In the genomic region with DNA sequence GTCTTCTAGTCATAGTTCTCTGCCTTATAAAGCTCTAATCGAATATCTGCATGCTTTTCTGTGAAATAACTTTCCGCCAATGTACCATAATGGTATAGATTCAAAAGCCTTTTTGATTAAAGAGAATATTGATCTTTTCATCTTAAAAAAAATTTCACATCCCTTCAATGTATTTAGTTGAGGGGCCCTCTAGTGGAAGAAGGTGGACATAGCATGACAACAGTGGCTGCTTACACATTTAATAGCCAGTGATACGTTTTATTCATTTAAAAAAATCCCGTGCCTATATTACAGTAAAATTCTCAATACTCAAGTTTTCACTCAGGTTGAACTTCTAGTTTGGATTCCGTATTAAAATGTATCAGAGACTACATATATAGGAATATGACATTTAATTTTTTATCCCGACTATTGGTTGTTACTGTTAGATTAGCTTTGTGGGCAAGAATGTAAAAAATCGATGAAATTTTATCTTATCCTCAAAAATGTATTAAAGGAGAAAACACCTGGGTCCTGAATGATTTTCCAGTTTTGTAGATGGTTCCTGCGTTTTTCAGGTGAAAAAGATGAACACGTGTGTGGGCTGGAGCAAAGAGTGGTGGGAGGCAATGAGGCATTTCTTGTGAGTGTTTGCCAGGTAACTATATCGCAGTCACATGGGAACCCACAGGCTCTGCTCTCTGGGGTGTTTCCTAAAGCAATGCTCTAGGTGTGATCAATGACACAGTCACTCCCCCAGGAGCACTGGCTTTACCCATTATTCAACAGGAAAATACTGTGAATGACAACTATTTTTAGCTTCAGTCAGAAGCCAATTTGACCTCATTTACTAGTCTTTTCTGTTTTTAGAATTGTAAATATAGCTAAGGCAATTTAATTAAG, we compare ENCODE assay signal across 8 cellular contexts. TPM values are rescaled to one million over a fixed set of nuclear protein-coding genes. Genes with fewer than 3 reads are reported as not detected.
DNase-seq lines count a peak whose midpoint lies in the region; ATAC-seq and TF ChIP-seq lines count a peak whose summit lies in the region.

No MANE protein-coding gene starts in this region.

- H3K79me2 ChIP-seq in fibroblast of lung (ENCODE audit: control insufficient read depth, insufficient read depth, low read length), result no peaks in the 10 kb centered on the region

- H3K4me1 ChIP-seq in fibroblast of lung (ENCODE audit: control insufficient read depth, extremely low read depth, insufficient read depth, low read length), result no peaks in the 10 kb centered on the region

- H2AFZ ChIP-seq in fibroblast of lung (ENCODE audit: low read length), result no peak overlapping the region

- H3K27me3 Mint-ChIP-seq in CD14-positive monocyte (ENCODE audit: low read depth in 3 of 3), result peaks cover 4 to 10% (median 5%) of the 10 kb centered on the region in 3 donors
- no peaks in the 10 kb centered on the region for H3K27me3 Mint-ChIP-seq in stimulated activated memory B cell treated with anti-CD40 and anti-IgM and Interleukin-4, amounts not matched to agents 10 μg/mL and 1 μg/mL and 100 μg/mL, for 72 hours

- in situ Hi-C loops in GM13977 (cut with MboI; ENCODE audit: low pct_unique_long_range_greater_than_20kb, low sequenced_read_pairs, unreplicated experiment), result no loop called here

- H3K4me3 ChIP-seq in fibroblast of lung (replicated peaks in 1 of 4; ENCODE audit: control extremely low read depth in 1 of 4, insufficient read depth in 1 of 4, low read depth in 3 of 4, low read length in 4 of 4), result no peak overlapping the region

- peak; percentile 82 for ATAC-seq in HG03354 (IDR thresholded peaks at IDR 0.05; ENCODE audit: poor library complexity, severe bottlenecking, unreplicated experiment)
- no peak for ATAC-seq in stimulated activated memory B cell treated with anti-CD40 and anti-IgM and Interleukin-4, amounts not matched to agents 10 μg/mL and 1 μg/mL and 100 μg/mL, for 72 hours

- no peaks in the 10 kb centered on the region for H3K36me3 ChIP-seq in fibroblast of lung (ENCODE audit: control insufficient read depth, insufficient read depth, low read length)

- H4K20me1 ChIP-seq in fibroblast of lung (ENCODE audit: control insufficient read depth, extremely low read depth, insufficient read depth, low read length), result no peaks in the 10 kb centered on the region

- H3K27me3 ChIP-seq in fibroblast of lung (ENCODE audit: control insufficient read depth, insufficient read depth, low read length), result no peaks in the 10 kb centered on the region

- H3K4me3 Mint-ChIP-seq in CD14-positive monocyte, result no peak overlapping the region
- no peak overlapping the region for H3K4me3 Mint-ChIP-seq in stimulated activated memory B cell treated with anti-CD40 and anti-IgM and Interleukin-4, amounts not matched to agents 10 μg/mL and 1 μg/mL and 100 μg/mL, for 72 hours

- no peak for DNase-seq in CD14-positive monocyte (ENCODE audit: low spot score)
- peak; percentile 55 for DNase-seq in GM13977 (ENCODE audit: low spot score)
- peak; percentile 17 for DNase-seq in SKM-1 treated with dmso at 0.1 percent for 144 hours (lab: John Stamatoyannopoulos, UW; ENCODE audit: unreplicated experiment)
- DNase-seq in fibroblast of lung (ENCODE audit: low read depth in 2 of 2), result peak; percentile 27 to 57
- peak; percentile 45 for DNase-seq in renal cortical epithelial cell (ENCODE audit: low read depth)
- no peak for DNase-seq in OCI-M2 (lab: John Stamatoyannopoulos, UW; ENCODE audit: unreplicated experiment)

- no peak overlapping the region for H3K27ac ChIP-seq in fibroblast of lung (ENCODE audit: insufficient read depth, low read length)

- H3K9me3 Mint-ChIP-seq in CD14-positive monocyte, result no peaks in the 10 kb centered on the region
- H3K9me3 Mint-ChIP-seq in stimulated activated memory B cell treated with anti-CD40 and anti-IgM and Interleukin-4, amounts not matched to agents 10 μg/mL and 1 μg/mL and 100 μg/mL, for 72 hours, result no peaks in the 10 kb centered on the region

- intact Hi-C loops in CD14-positive monocyte (cut with micrococcal nuclease), result no loop called here

- no peak overlapping the region for H3K4me2 ChIP-seq in fibroblast of lung (ENCODE audit: extremely low read depth, insufficient read depth, low read length)

- no peak overlapping the region for H3K27ac Mint-ChIP-seq in CD14-positive monocyte
- H3K27ac Mint-ChIP-seq in stimulated activated memory B cell treated with anti-CD40 and anti-IgM and Interleukin-4, amounts not matched to agents 10 μg/mL and 1 μg/mL and 100 μg/mL, for 72 hours, result no peak overlapping the region

- no peaks in the 10 kb centered on the region for H3K9me3 ChIP-seq in fibroblast of lung (ENCODE audit: control insufficient read depth, insufficient read depth, low read depth, low read length)

- H3K36me3 Mint-ChIP-seq in CD14-positive monocyte, result no peaks in the 10 kb centered on the region
- no peaks in the 10 kb centered on the region for H3K36me3 Mint-ChIP-seq in stimulated activated memory B cell treated with anti-CD40 and anti-IgM and Interleukin-4, amounts not matched to agents 10 μg/mL and 1 μg/mL and 100 μg/mL, for 72 hours

- TF ChIP-seq CTCF in CD14-positive monocyte (IDR thresholded peaks at IDR 0.05) (peak; percentile 87), GM13977 (IDR thresholded peaks at IDR 0.05; ENCODE audit: extremely low read depth, insufficient read depth, missing control alignments) (peak; percentile 70), fibroblast of lung (conservative IDR thresholded peaks at IDR 0.05 in 1 of 2, IDR thresholded peaks at IDR 0.05 in 1 of 2; ENCODE audit: low read depth in 1 of 2, low read length in 2 of 2) (peak; percentile 77 to 86)

- H3K4me1 Mint-ChIP-seq in CD14-positive monocyte, result no peaks in the 10 kb centered on the region
- H3K4me1 Mint-ChIP-seq in stimulated activated memory B cell treated with anti-CD40 and anti-IgM and Interleukin-4, amounts not matched to agents 10 μg/mL and 1 μg/mL and 100 μg/mL, for 72 hours, result no peaks in the 10 kb centered on the region

- H3K9ac ChIP-seq in fibroblast of lung (ENCODE audit: insufficient read depth, low read length), result no peak overlapping the region

RNA-seq across cellular contexts. Expression of a gene that starts 24.1 kb away (rescaled TPM):
- not detected for polyA plus RNA-seq in CD14-positive monocyte
- total RNA-seq in fibroblast of lung, result not detected in 2 replicates
- not detected in 2 replicates for polyA plus RNA-seq in fibroblast of lung
- not detected in 2 replicates for polyA plus RNA-seq in fibroblast of lung (2012)
- not detected in 2 replicates for polyA minus RNA-seq in fibroblast of lung (ENCODE audit: low replicate concordance)
- total RNA-seq in renal cortical epithelial cell, result not detected in 2 replicates

Comparison
In these comparisons a context has a peak if more than half of its experiments do, and no peak if none do; other contexts are left out.
1. DNase-seq: peak in GM13977 (single experiment), SKM-1 treated with dmso at 0.1 percent for 144 hours (single experiment), fibroblast of lung (2 of 2) and renal cortical epithelial cell (single experiment); none in CD14-positive monocyte (single experiment) and OCI-M2 (single experiment).
2. Peak in every context shown above with its lines, with median percentiles within 50 percentile points of each other: CTCF ChIP-seq.